Comparison of ENCODE assay signal across 1 cellular context in the genomic region with DNA sequence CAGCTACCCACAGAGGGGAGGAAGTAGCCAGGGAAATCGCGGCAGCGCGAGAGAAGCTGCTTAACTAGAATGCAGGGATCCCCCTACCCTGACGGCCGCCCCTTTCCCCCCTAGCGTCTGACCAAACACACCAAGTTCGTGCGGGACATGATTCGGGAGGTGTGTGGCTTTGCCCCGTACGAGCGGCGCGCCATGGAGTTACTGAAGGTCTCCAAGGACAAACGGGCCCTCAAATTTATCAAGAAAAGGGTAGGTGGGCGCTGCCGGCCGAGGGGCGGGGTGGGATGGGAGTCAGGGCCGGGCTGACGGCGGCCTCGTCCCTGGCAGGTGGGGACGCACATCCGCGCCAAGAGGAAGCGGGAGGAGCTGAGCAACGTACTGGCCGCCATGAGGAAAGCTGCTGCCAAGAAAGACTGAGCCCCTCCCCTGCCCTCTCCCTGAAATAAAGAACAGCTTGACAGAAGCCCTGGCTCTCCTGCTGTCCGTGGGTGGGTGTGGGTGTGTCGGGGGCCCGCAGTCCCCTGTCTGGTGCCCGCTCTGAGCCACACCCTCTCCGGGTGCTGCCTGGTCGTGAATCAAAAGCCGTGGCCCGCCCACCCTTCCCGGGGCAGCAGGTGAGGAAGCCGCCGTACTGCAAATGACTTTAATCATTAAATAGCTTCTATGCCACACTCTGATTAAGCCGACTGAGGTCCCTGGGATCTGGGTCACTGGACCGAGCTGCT.
A peak's percentile ranks its signal among the peaks of the same experiment; 100 is the strongest.
TF ChIP-seq lines count a peak whose summit lies in the region.

No MANE protein-coding gene starts in this region.

TF ChIP-seq in H1, 55 proteins besides CTCF, POLR2A, EP300 and RAD21:
- TF ChIP-seq SP4 (IDR thresholded peaks at IDR 0.05; ENCODE audit: low read length) (no peak), TAF1 (IDR thresholded peaks at IDR 0.05; ENCODE audit: low read depth, low read length) (no peak), HDAC6 (IDR thresholded peaks at IDR 0.05; ENCODE audit: low read depth, low read length) (no peak), HDAC2 (IDR thresholded peaks at IDR 0.05; ENCODE audit: borderline replicate concordance in 1 of 2, low read depth in 2 of 2, low read length in 2 of 2) (no peak), POLR2AphosphoS5 (IDR thresholded peaks at IDR 0.05; ENCODE audit: low read depth, low read length) (peak; percentile 47; the same call in 1 of the 2 replicates), CEBPB (IDR thresholded peaks at IDR 0.05; ENCODE audit: low read depth, low read length) (no peak), NANOG (IDR thresholded peaks at IDR 0.05; ENCODE audit: insufficient read depth, low read depth, low read length, poor library complexity, severe bottlenecking) (no peak), GABPA (IDR thresholded peaks at IDR 0.05; ENCODE audit: borderline replicate concordance, insufficient read depth, low read length) (no peak), CREB1 (IDR thresholded peaks at IDR 0.05) (0 out of 2 replicates have a peak, but pooled peaks have one; percentile 6), SAP30 (IDR thresholded peaks at IDR 0.05; ENCODE audit: insufficient read depth, insufficient replicate concordance, low read length) (no peak), CHD2 (IDR thresholded peaks at IDR 0.05; ENCODE audit: low read length) (0 out of 2 replicates have a peak, but pooled peaks have one; percentile 1)
- TF ChIP-seq, protein P1, sequence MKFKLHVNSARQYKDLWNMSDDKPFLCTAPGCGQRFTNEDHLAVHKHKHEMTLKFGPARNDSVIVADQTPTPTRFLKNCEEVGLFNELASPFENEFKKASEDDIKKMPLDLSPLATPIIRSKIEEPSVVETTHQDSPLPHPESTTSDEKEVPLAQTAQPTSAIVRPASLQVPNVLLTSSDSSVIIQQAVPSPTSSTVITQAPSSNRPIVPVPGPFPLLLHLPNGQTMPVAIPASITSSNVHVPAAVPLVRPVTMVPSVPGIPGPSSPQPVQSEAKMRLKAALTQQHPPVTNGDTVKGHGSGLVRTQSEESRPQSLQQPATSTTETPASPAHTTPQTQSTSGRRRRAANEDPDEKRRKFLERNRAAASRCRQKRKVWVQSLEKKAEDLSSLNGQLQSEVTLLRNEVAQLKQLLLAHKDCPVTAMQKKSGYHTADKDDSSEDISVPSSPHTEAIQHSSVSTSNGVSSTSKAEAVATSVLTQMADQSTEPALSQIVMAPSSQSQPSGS (IDR thresholded peaks at IDR 0.05; ENCODE audit: low read length), result no peak
- TF ChIP-seq, protein P2, sequence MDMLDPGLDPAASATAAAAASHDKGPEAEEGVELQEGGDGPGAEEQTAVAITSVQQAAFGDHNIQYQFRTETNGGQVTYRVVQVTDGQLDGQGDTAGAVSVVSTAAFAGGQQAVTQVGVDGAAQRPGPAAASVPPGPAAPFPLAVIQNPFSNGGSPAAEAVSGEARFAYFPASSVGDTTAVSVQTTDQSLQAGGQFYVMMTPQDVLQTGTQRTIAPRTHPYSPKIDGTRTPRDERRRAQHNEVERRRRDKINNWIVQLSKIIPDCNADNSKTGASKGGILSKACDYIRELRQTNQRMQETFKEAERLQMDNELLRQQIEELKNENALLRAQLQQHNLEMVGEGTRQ (IDR thresholded peaks at IDR 0.05; ENCODE audit: low read length), result no peak
